In the genomic region with DNA sequence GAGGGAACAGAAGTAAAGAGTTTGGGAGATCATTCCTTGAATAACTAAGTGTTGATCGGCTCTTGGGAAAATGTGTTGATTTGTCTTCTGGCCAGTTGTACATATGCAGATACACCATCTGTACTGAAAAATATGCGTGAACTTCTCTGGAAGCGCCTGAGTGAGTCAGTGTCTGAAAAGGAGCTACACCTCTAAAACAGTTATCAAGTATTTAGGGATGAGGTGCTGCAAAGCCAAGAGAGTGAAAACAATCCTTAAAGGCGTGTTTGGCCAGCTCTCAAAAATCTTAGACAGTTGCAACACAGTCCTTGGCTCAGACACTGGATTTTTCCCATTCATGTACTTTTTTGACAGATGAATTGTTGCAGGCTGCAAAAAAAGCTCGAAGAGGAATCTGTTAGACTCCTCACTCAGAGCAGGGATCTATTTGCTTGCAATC, we compare ENCODE assay signal across 11 cellular contexts.
DNase-seq lines count a peak whose midpoint lies in the region; ATAC-seq and TF ChIP-seq lines count a peak whose summit lies in the region.
"Had no signal": no experiment of that assay in that cellular context is flagged by ENCODE, and none has a peak within 500 bp of the region (broad histone marks: within the 10 kb centered on the region; RNA-seq: fewer than 3 reads in every experiment).

No MANE protein-coding gene starts in this region.

- H3K4me1 Mint-ChIP-seq in MCF 10A (ENCODE audit: insufficient read depth, unreplicated experiment): peaks cover 25% of the 10 kb centered on the region

- ATAC-seq in left ventricle myocardium superior: peak; percentile 80
- peak; percentile 91 for ATAC-seq in sciatic nerve
- no peak for ATAC-seq in GM18868 (IDR thresholded peaks at IDR 0.05; ENCODE audit: unreplicated experiment)
- no peak for ATAC-seq in HG02642 (IDR thresholded peaks at IDR 0.05; ENCODE audit: poor library complexity, unreplicated experiment)

- CTCF ChIA-PET in MCF 10A (lab: Yijun Ruan, JAX): interaction anchor here (0.6 to 1.3 kb wide), 9 partner anchors 15 to 302 kb away, joined by 3 to 4 read pairs (median 3); no protein-coding TSS in a partner anchor

- peaks cover 23% of the 10 kb centered on the region for H3K27me3 Mint-ChIP-seq in MCF 10A (ENCODE audit: insufficient read depth, unreplicated experiment)

- no peaks in the 10 kb centered on the region for H3K36me3 Mint-ChIP-seq in MCF 10A (ENCODE audit: insufficient read depth, unreplicated experiment)

- POLR2A ChIA-PET in MCF 10A (lab: Yijun Ruan, JAX): interaction anchor here (0.6 to 2.4 kb wide), 9 partner anchors 12 to 123 kb away, joined by 3 to 13 read pairs (median 4); partner anchors contain the start of gene TXNDC5

- H3K9me3 Mint-ChIP-seq in MCF 10A (ENCODE audit: unreplicated experiment): no peaks in the 10 kb centered on the region

- TF ChIP-seq CTCF in MCF 10A (IDR thresholded peaks at IDR 0.05; ENCODE audit: unreplicated experiment): no peak

- intact Hi-C loops in MCF 10A (cut with micrococcal nuclease) (loop anchor here (2.0 kb wide), 1 partner anchor 62 kb away; no protein-coding TSS in a partner anchor), left ventricle myocardium superior (cut with micrococcal nuclease) (no loop called here), sciatic nerve (cut with DNase I) (no loop called here)

- H3K27ac Mint-ChIP-seq in MCF 10A (ENCODE audit: low read depth, unreplicated experiment): peak overlapping the region; percentile 30

- H3K4me3 Mint-ChIP-seq in MCF 10A (ENCODE audit: unreplicated experiment): peak overlapping the region; percentile 54

- peak; percentile 74 for DNase-seq in AG20443 (ENCODE audit: low spot score)
- peak; percentile 90 for DNase-seq in MCF 10A (ENCODE audit: unreplicated experiment)
- no peak for DNase-seq in left ventricle myocardium superior
- DNase-seq in sciatic nerve (ENCODE audit: low spot score): no peak
- no peak for DNase-seq in globus pallidus (ENCODE audit: low spot score)
- DNase-seq in NCI-H1694 treated with DMSO at 0.1 percent for 48 hours (lab: John Stamatoyannopoulos, UW): no peak
- DNase-seq: activated T-cell treated with anti-CD3 and anti-CD28 coated beads for 4 hours, RPMI8226, spleen had no signal

- no TSS peak for BruUV-seq in MCF 10A (replicated peaks; lab: Mats Ljungman, UMichigan)

Comparison
In these comparisons a context has a peak if more than half of its experiments do, and no peak if none do; other contexts are left out.
1. DNase-seq: peak in AG20443 (single experiment) and MCF 10A (single experiment); none in left ventricle myocardium superior (single experiment), sciatic nerve (single experiment), globus pallidus (single experiment) and NCI-H1694 treated with DMSO at 0.1 percent for 48 hours (single experiment).
2. ATAC-seq: peak in left ventricle myocardium superior (single experiment) and sciatic nerve (single experiment); none in GM18868 (single experiment) and HG02642 (single experiment).